ENCODE assay signal across 1 cellular context in the genomic region with DNA sequence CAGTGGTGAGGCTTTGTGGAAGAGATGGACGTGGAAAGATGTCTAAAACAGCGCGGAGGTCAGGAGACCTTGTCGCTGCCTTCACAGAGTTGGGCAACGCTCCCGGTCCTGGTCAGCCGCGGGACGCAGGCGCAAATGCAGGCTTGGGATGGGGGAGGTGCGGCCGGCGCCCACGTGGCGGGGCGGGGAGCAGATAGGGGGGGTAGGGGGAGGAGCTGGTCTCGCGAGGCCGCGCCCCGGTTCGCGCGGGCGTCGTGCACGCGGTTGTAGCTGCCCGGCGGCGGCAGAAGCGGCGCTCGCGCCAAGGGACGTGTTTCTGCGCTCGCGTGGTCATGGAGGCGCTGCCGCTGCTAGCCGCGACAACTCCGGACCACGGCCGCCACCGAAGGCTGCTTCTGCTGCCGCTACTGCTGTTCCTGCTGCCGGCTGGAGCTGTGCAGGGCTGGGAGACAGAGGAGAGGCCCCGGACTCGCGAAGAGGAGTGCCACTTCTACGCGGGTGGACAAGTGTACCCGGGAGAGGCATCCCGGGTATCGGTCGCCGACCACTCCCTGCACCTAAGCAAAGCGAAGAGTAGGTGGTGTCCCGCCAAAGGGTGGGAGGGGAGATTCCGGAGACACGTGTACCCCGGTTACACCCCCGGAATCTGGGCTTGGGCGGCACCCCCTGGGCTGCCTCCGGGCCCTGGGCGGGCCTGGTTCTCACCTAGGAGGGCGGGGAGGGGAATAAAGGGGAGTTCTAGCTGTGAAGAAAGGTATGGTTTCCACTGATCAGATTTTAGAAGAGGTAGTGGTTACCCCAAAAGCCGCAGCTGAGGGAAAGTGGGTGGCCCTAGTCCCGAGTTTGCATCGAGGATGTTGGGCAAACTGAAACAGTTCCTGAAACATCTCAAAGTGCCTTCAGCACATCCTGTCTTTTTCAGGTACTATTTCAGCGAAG.
A peak's percentile ranks its signal among the peaks of the same experiment; 100 is the strongest.
TF ChIP-seq lines count a peak whose summit lies in the region.

TSS of gene PRDX4 (plus strand) at position 255 of the 939 bp plus-strand sequence. CDS start at position 333, 78 bp downstream.

TF ChIP-seq in HEK293, 187 proteins besides CTCF, POLR2A, EP300 and RAD21 (continued from another document and continues in another):
- peak; percentile 49; the same call in 1 of the 2 replicates for TF ChIP-seq SP7 (tag by site-specific recombination; IDR thresholded peaks at IDR 0.05)
- no peak for TF ChIP-seq ZNF521 (tag by site-specific recombination; IDR thresholded peaks at IDR 0.05)
- TF ChIP-seq, protein P1, sequence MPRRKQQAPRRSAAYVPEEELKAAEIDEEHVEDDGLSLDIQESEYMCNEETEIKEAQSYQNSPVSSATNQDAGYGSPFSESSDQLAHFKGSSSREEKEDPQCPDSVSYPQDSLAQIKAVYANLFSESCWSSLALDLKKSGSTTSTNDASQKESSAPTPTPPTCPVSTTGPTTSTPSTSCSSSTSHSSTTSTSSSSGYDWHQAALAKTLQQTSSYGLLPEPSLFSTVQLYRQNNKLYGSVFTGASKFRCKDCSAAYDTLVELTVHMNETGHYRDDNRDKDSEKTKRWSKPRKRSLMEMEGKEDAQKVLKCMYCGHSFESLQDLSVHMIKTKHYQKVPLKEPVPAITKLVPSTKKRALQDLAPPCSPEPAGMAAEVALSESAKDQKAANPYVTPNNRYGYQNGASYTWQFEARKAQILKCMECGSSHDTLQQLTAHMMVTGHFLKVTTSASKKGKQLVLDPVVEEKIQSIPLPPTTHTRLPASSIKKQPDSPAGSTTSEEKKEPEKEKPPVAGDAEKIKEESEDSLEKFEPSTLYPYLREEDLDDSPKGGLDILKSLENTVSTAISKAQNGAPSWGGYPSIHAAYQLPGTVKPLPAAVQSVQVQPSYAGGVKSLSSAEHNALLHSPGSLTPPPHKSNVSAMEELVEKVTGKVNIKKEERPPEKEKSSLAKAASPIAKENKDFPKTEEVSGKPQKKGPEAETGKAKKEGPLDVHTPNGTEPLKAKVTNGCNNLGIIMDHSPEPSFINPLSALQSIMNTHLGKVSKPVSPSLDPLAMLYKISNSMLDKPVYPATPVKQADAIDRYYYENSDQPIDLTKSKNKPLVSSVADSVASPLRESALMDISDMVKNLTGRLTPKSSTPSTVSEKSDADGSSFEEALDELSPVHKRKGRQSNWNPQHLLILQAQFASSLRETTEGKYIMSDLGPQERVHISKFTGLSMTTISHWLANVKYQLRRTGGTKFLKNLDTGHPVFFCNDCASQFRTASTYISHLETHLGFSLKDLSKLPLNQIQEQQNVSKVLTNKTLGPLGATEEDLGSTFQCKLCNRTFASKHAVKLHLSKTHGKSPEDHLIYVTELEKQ (tag by site-specific recombination; IDR thresholded peaks at IDR 0.05; ENCODE audit: borderline replicate concordance) = no peak
- TF ChIP-seq ZNF335 (tag by site-specific recombination; conservative IDR thresholded peaks at IDR 0.05) = peak; percentile 71
- peak; percentile 32 for TF ChIP-seq ZBTB11 (tag by site-specific recombination; conservative IDR thresholded peaks at IDR 0.05; ENCODE audit: low read depth)
- no peak for TF ChIP-seq ZNF791 (tag by site-specific recombination; IDR thresholded peaks at IDR 0.05)
- no peak for TF ChIP-seq ZNF239 (tag by site-specific recombination; IDR thresholded peaks at IDR 0.05)
- TF ChIP-seq, protein P2, sequence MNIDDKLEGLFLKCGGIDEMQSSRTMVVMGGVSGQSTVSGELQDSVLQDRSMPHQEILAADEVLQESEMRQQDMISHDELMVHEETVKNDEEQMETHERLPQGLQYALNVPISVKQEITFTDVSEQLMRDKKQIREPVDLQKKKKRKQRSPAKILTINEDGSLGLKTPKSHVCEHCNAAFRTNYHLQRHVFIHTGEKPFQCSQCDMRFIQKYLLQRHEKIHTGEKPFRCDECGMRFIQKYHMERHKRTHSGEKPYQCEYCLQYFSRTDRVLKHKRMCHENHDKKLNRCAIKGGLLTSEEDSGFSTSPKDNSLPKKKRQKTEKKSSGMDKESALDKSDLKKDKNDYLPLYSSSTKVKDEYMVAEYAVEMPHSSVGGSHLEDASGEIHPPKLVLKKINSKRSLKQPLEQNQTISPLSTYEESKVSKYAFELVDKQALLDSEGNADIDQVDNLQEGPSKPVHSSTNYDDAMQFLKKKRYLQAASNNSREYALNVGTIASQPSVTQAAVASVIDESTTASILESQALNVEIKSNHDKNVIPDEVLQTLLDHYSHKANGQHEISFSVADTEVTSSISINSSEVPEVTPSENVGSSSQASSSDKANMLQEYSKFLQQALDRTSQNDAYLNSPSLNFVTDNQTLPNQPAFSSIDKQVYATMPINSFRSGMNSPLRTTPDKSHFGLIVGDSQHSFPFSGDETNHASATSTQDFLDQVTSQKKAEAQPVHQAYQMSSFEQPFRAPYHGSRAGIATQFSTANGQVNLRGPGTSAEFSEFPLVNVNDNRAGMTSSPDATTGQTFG (tag by site-specific recombination; IDR thresholded peaks at IDR 0.05; ENCODE audit: borderline replicate concordance) = no peak
- no peak for TF ChIP-seq HOXA7 (CRISPR knock-in tag; IDR thresholded peaks at IDR 0.05; ENCODE audit: borderline replicate concordance)
- TF ChIP-seq ZNF112 (tag by site-specific recombination; IDR thresholded peaks at IDR 0.05) = no peak
- TF ChIP-seq ZNF623 (tag by site-specific recombination; IDR thresholded peaks at IDR 0.05) = no peak
- no peak for TF ChIP-seq ZNF140 (tag by site-specific recombination; IDR thresholded peaks at IDR 0.05)
- no peak for TF ChIP-seq MYNN (tag by site-specific recombination; IDR thresholded peaks at IDR 0.05; ENCODE audit: borderline replicate concordance)
- TF ChIP-seq, protein P3, sequence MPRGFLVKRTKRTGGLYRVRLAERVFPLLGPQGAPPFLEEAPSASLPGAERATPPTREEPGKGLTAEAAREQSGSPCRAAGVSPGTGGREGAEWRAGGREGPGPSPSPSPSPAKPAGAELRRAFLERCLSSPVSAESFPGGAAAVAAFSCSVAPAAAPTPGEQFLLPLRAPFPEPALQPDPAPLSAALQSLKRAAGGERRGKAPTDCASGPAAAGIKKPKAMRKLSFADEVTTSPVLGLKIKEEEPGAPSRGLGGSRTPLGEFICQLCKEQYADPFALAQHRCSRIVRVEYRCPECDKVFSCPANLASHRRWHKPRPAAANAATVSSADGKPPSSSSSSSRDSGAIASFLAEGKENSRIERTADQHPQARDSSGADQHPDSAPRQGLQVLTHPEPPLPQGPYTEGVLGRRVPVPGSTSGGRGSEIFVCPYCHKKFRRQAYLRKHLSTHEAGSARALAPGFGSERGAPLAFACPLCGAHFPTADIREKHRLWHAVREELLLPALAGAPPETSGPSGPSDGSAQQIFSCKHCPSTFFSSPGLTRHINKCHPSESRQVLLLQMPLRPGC (tag by site-specific recombination; IDR thresholded peaks at IDR 0.05) = no peak
- TF ChIP-seq ZNF548 (tag by site-specific recombination; IDR thresholded peaks at IDR 0.05) = no peak
- TF ChIP-seq, protein P4, sequence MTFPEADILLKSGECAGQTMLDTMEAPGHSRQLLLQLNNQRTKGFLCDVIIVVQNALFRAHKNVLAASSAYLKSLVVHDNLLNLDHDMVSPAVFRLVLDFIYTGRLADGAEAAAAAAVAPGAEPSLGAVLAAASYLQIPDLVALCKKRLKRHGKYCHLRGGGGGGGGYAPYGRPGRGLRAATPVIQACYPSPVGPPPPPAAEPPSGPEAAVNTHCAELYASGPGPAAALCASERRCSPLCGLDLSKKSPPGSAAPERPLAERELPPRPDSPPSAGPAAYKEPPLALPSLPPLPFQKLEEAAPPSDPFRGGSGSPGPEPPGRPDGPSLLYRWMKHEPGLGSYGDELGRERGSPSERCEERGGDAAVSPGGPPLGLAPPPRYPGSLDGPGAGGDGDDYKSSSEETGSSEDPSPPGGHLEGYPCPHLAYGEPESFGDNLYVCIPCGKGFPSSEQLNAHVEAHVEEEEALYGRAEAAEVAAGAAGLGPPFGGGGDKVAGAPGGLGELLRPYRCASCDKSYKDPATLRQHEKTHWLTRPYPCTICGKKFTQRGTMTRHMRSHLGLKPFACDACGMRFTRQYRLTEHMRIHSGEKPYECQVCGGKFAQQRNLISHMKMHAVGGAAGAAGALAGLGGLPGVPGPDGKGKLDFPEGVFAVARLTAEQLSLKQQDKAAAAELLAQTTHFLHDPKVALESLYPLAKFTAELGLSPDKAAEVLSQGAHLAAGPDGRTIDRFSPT (tag by site-specific recombination; IDR thresholded peaks at IDR 0.05) = no peak; the same call in 1 of the 2 replicates
- peak; percentile 96 for TF ChIP-seq ZBTB26 (tag by site-specific recombination; optimal IDR thresholded peaks at IDR 0.05)
- no peak for TF ChIP-seq WT1 (tag by site-specific recombination; IDR thresholded peaks at IDR 0.05)
- no peak for TF ChIP-seq ZNF23 (tag by site-specific recombination; IDR thresholded peaks at IDR 0.05; ENCODE audit: borderline replicate concordance)
- TF ChIP-seq ZNF785 (tag by site-specific recombination; IDR thresholded peaks at IDR 0.05) = peak; percentile 43; the same call in 1 of the 2 replicates
- TF ChIP-seq BCL11B (tag by site-specific recombination; IDR thresholded peaks at IDR 0.05; ENCODE audit: low read depth) = no peak
- TF ChIP-seq ZNF561 (tag by site-specific recombination; IDR thresholded peaks at IDR 0.05; ENCODE audit: borderline replicate concordance) = no peak
- TF ChIP-seq ZNF645 (tag by site-specific recombination; IDR thresholded peaks at IDR 0.05) = no peak
- no peak for TF ChIP-seq ZNF792 (tag by site-specific recombination; IDR thresholded peaks at IDR 0.05)
- TF ChIP-seq ZBTB7A (tag by site-specific recombination; IDR thresholded peaks at IDR 0.05; ENCODE audit: low read depth) = no peak
- TF ChIP-seq ZNF510 (tag by site-specific recombination; IDR thresholded peaks at IDR 0.05; ENCODE audit: insufficient replicate concordance) = no peak
- 0 out of 2 replicates have a peak, but pooled peaks have one; percentile 25 for TF ChIP-seq ZNF629 (tag by site-specific recombination; IDR thresholded peaks at IDR 0.05)
- TF ChIP-seq, protein P5, sequence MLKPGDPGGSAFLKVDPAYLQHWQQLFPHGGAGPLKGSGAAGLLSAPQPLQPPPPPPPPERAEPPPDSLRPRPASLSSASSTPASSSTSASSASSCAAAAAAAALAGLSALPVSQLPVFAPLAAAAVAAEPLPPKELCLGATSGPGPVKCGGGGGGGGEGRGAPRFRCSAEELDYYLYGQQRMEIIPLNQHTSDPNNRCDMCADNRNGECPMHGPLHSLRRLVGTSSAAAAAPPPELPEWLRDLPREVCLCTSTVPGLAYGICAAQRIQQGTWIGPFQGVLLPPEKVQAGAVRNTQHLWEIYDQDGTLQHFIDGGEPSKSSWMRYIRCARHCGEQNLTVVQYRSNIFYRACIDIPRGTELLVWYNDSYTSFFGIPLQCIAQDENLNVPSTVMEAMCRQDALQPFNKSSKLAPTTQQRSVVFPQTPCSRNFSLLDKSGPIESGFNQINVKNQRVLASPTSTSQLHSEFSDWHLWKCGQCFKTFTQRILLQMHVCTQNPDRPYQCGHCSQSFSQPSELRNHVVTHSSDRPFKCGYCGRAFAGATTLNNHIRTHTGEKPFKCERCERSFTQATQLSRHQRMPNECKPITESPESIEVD (tag by site-specific recombination; IDR thresholded peaks at IDR 0.05) = no peak
- TF ChIP-seq ZNF600 (tag by site-specific recombination; IDR thresholded peaks at IDR 0.05) = peak; percentile 64; the same call in 1 of the 2 replicates
- no peak for TF ChIP-seq ZFP41 (tag by site-specific recombination; IDR thresholded peaks at IDR 0.05; ENCODE audit: borderline replicate concordance)
- TF ChIP-seq OVOL3 (tag by site-specific recombination; IDR thresholded peaks at IDR 0.05) = no peak
- no peak for TF ChIP-seq ZFP37 (tag by site-specific recombination; IDR thresholded peaks at IDR 0.05)
- peak; percentile 85; the same call in 1 of the 2 replicates for TF ChIP-seq KLF16 (tag by site-specific recombination; IDR thresholded peaks at IDR 0.05)
- no peak for TF ChIP-seq ZNF433 (tag by site-specific recombination; IDR thresholded peaks at IDR 0.05; ENCODE audit: low read depth)
- peak; percentile 70 for TF ChIP-seq KLF17 (tag by site-specific recombination; IDR thresholded peaks at IDR 0.05)
- TF ChIP-seq HOXD13 (CRISPR knock-in tag; IDR thresholded peaks at IDR 0.05; ENCODE audit: borderline replicate concordance) = no peak
